In the genomic region with DNA sequence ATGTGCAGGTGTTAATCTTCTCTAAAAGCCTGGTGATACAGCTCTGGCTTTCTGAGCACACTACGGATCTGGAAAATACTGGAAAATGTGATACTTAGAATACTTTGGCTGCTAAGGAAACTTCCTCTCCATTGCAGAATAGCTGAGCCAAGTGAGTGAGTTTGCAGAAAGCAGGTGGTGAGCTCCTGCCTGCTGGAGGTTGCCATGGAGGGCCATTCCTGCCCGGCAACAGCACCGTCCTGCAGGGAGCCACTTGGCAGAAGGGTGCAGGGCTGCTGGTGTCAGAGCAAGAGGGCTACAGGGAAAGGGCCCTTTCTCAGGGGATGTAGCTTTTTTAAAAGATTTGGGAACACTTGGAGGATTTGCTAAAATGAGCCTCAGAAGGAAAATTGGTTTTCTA, we compare ENCODE assay signal across 10 cellular contexts. TPM values are rescaled to one million over a fixed set of nuclear protein-coding genes. Genes with fewer than 3 reads are reported as not detected.
DNase-seq lines count a peak whose midpoint lies in the region; ATAC-seq, FAIRE-seq and TF ChIP-seq lines count a peak whose summit lies in the region.
"Had no signal": no experiment of that assay in that cellular context is flagged by ENCODE, and none has a peak within 500 bp of the region (broad histone marks: within the 10 kb centered on the region; RNA-seq: fewer than 3 reads in every experiment).

No MANE protein-coding gene starts in this region.

- ATAC-seq in activated T-cell treated with anti-CD3 and anti-CD28 coated beads, Interleukin-2, amount 50 U/mL, for 72 hours (replicated peaks in 1 of 2) = no peak
- ATAC-seq in T-helper 17 cell (no peak), HG03520 (IDR thresholded peaks at IDR 0.05; ENCODE audit: unreplicated experiment) (no peak)

- H3K27ac ChIP-seq in small intestine (ENCODE audit: low read depth in 1 of 2, low read length in 1 of 2) = no peak overlapping the region
- H3K27ac ChIP-seq: Peyer's patch had no signal

- FAIRE-seq in small intestine (lab: Jason Lieb, UNC) = no peak
- FAIRE-seq: endometrium had no signal

- peaks cover 20% of the 10 kb centered on the region for H3K4me1 Mint-ChIP-seq in activated T-cell treated with anti-CD3 and anti-CD28 coated beads, Interleukin-2, amount 50 U/mL, for 72 hours (ENCODE audit: low read depth)
- H3K4me1 Mint-ChIP-seq in T-helper 17 cell = peaks cover 16% of the 10 kb centered on the region
- peaks cover 11% of the 10 kb centered on the region for H3K4me1 Mint-ChIP-seq in type B pancreatic cell (ENCODE audit: unreplicated experiment)

- H3K4me3 ChIP-seq in small intestine (ENCODE audit: low read depth in 1 of 2, low read length in 2 of 2) = no peak overlapping the region
- H3K4me3 ChIP-seq: Peyer's patch had no signal

- peak overlapping the region; percentile 54 for H3K27ac Mint-ChIP-seq in activated T-cell treated with anti-CD3 and anti-CD28 coated beads, Interleukin-2, amount 50 U/mL, for 72 hours
- no peak overlapping the region for H3K27ac Mint-ChIP-seq in T-helper 17 cell
- peak overlapping the region; percentile 75 for H3K27ac Mint-ChIP-seq in type B pancreatic cell

- no peaks in the 10 kb centered on the region for H3K9me3 Mint-ChIP-seq in activated T-cell treated with anti-CD3 and anti-CD28 coated beads, Interleukin-2, amount 50 U/mL, for 72 hours
- no peaks in the 10 kb centered on the region for H3K9me3 Mint-ChIP-seq in type B pancreatic cell

- H3K27me3 ChIP-seq in small intestine (ENCODE audit: control insufficient read depth in 2 of 2, insufficient read depth in 2 of 2, low read length in 2 of 2) = no peaks in the 10 kb centered on the region
- H3K27me3 ChIP-seq: Peyer's patch had no signal

- no peaks in the 10 kb centered on the region for H3K4me1 ChIP-seq in small intestine (ENCODE audit: control insufficient read depth in 2 of 2, insufficient read depth in 1 of 2, low read depth in 1 of 2, low read length in 1 of 2)
- H3K4me1 ChIP-seq: Peyer's patch had no signal

- peaks cover 10 to 26% of the 10 kb centered on the region in 2 donors for H3K36me3 Mint-ChIP-seq in activated T-cell treated with anti-CD3 and anti-CD28 coated beads, Interleukin-2, amount 50 U/mL, for 72 hours (ENCODE audit: insufficient read depth in 2 of 2)
- H3K36me3 Mint-ChIP-seq in T-helper 17 cell (ENCODE audit: low read depth) (peaks cover 10% of the 10 kb centered on the region), type B pancreatic cell (peaks cover 14% of the 10 kb centered on the region)

- no peak for TF ChIP-seq CTCF in type B pancreatic cell (conservative IDR thresholded peaks at IDR 0.05)

- no peaks in the 10 kb centered on the region for H3K9me3 ChIP-seq in T-helper 17 cell (ENCODE audit: control insufficient read depth, low read length, poor library complexity, severe bottlenecking)
- no peaks in the 10 kb centered on the region for H3K9me3 ChIP-seq in small intestine (ENCODE audit: control insufficient read depth, low read depth)
- H3K9me3 ChIP-seq: Peyer's patch had no signal

- no peak for DNase-seq in activated T-cell treated with anti-CD3 and anti-CD28 coated beads, Interleukin-2, amount 50 U/mL, for 72 hours
- no peak for DNase-seq in activated T-cell treated with anti-CD3 and anti-CD28 coated beads, Interleukin-2, amount 50 U/mL, for 48 hours
- DNase-seq in T-helper 17 cell (no peak), inferior parietal cortex (ENCODE audit: extremely low spot score) (peak; percentile 39), type B pancreatic cell (ENCODE audit: extremely low spot score, unreplicated experiment) (no peak), small intestine (no peak)
- DNase-seq in activated CD4-positive, alpha-beta T cell treated with anti-CD3 and anti-CD28 coated beads for 1 hour = no peak

- peaks cover 25 to 31% of the 10 kb centered on the region in 2 donors for H3K36me3 ChIP-seq in small intestine (ENCODE audit: control insufficient read depth in 2 of 2, insufficient read depth in 2 of 2, low read length in 2 of 2)

- H3K27me3 Mint-ChIP-seq in activated T-cell treated with anti-CD3 and anti-CD28 coated beads, Interleukin-2, amount 50 U/mL, for 72 hours (ENCODE audit: low read depth) = no peaks in the 10 kb centered on the region
- H3K27me3 Mint-ChIP-seq in T-helper 17 cell (no peaks in the 10 kb centered on the region), type B pancreatic cell (no peaks in the 10 kb centered on the region)

- no peak overlapping the region for H3K4me3 Mint-ChIP-seq in activated T-cell treated with anti-CD3 and anti-CD28 coated beads, Interleukin-2, amount 50 U/mL, for 72 hours
- H3K4me3 Mint-ChIP-seq in T-helper 17 cell (peak overlapping the region; percentile 33), type B pancreatic cell (no peak overlapping the region)

- WGBS in small intestine, 3 donors = 63 to 72% (median 69%) methylated on average over 3 of the region's 3 CpGs

RNA-seq across cellular contexts. Expression of a gene that starts 40.7 kb away (rescaled TPM):
- 10 to 100 TPM; 41.6 to 47.0 TPM for total RNA-seq in activated T-cell treated with anti-CD3 and anti-CD28 coated beads, Interleukin-2, amount 50 U/mL, for 72 hours
- total RNA-seq in T-helper 17 cell (100 to 1,000 TPM; 106 to 115 TPM), type B pancreatic cell (ENCODE audit: low replicate concordance) (47.1 and 49.6 TPM in 2 replicates)
- polyA plus RNA-seq in small intestine = 10 to 100 TPM; 17.6 to 28.5 (median 22.1) TPM

RNA-seq across cellular contexts. Expression of a gene that starts 48.0 kb away (rescaled TPM):
- total RNA-seq in activated T-cell treated with anti-CD3 and anti-CD28 coated beads, Interleukin-2, amount 50 U/mL, for 72 hours = 100 to 1,000 TPM; 145 to 155 TPM
- total RNA-seq in T-helper 17 cell (10 to 100 TPM; 11.9 to 18.1 TPM), type B pancreatic cell (ENCODE audit: low replicate concordance) (56.3 and 115 TPM in 2 replicates)
- polyA plus RNA-seq in small intestine = 100 to 1,000 TPM in 1 of 3 donors, 10 to 100 TPM in 2; 26.2 to 217 (median 54.8) TPM
